Comparison of ENCODE assay signal across 1 cellular context in genomic region chr10:131425752-131426529, GRCh38.
TF ChIP-seq lines count a peak whose summit lies in the region.

No MANE protein-coding gene starts in this region.

TF ChIP-seq in H1, 55 proteins besides CTCF, POLR2A, EP300 and RAD21 (continued from another document):
- TF ChIP-seq CHD7 (IDR thresholded peaks at IDR 0.05; ENCODE audit: insufficient replicate concordance, low read length) (no peak), CHD2 (IDR thresholded peaks at IDR 0.05; ENCODE audit: low read length) (no peak), JUND (IDR thresholded peaks at IDR 0.05; ENCODE audit: low read length) (no peak), SIN3A (conservative IDR thresholded peaks at IDR 0.05 in 1 of 2, IDR thresholded peaks at IDR 0.05 in 1 of 2; ENCODE audit: low read depth in 1 of 2, low read length in 2 of 2) (no peak), RBBP5 (IDR thresholded peaks at IDR 0.05; ENCODE audit: borderline replicate concordance, low read depth, low read length) (no peak), SIRT6 (IDR thresholded peaks at IDR 0.05; ENCODE audit: low read length) (no peak), FOSL1 (IDR thresholded peaks at IDR 0.05; ENCODE audit: insufficient read depth, low read depth, low read length) (no peak), POU5F1 (IDR thresholded peaks at IDR 0.05; ENCODE audit: low read depth, low read length) (no peak), ATF3 (IDR thresholded peaks at IDR 0.05; ENCODE audit: insufficient read depth, low read depth, low read length) (no peak)
